Comparison of ENCODE assay signal across 18 cellular contexts in genomic region chr12:109115404-109115757, GRCh38. TPM values are rescaled to one million over a fixed set of nuclear protein-coding genes. Genes with fewer than 3 reads are reported as not detected.
DNase-seq lines count a peak whose midpoint lies in the region; ATAC-seq and TF ChIP-seq lines count a peak whose summit lies in the region.
"Had no signal": no experiment of that assay in that cellular context is flagged by ENCODE, and none has a peak within 500 bp of the region (broad histone marks: within the 10 kb centered on the region; RNA-seq: fewer than 3 reads in every experiment).

No MANE protein-coding gene starts in this region.

- H3K9me3 Mint-ChIP-seq in progenitor cell of endocrine pancreas (ENCODE audit: low read depth), result no peaks in the 10 kb centered on the region
- H3K9me3 Mint-ChIP-seq: activated naive CD8-positive, alpha-beta T cell treated with anti-CD3 and anti-CD28 coated beads, Interleukin-2, amount 10 ng/mL, durations not matched to agents 7 days and 5 days; T-helper 1 cell treated with Interleukin-12 subunit alpha and Interleukin-12 subunit beta and Interleukin-4 antibody, amounts not matched to agents 30 μg/mL and 1 μg/mL, for 36 hours had no signal

- H3K36me3 ChIP-seq in right atrium auricular region, result no peaks in the 10 kb centered on the region
- H3K36me3 ChIP-seq in upper lobe of left lung, result no peaks in the 10 kb centered on the region
- no peaks in the 10 kb centered on the region for H3K36me3 ChIP-seq in ascending aorta
- H3K36me3 ChIP-seq: tibial artery had no signal

- TF ChIP-seq CTCF in right atrium auricular region (IDR thresholded peaks at IDR 0.05), result no peak
- TF ChIP-seq CTCF in progenitor cell of endocrine pancreas (IDR thresholded peaks at IDR 0.05; ENCODE audit: unreplicated experiment), result no peak
- TF ChIP-seq CTCF in upper lobe of left lung (IDR thresholded peaks at IDR 0.05), result no peak
- TF ChIP-seq CTCF in ascending aorta (IDR thresholded peaks at IDR 0.05), result no peak

- H3K27me3 Mint-ChIP-seq in progenitor cell of endocrine pancreas, result no peaks in the 10 kb centered on the region
- H3K27me3 Mint-ChIP-seq: activated naive CD8-positive, alpha-beta T cell treated with anti-CD3 and anti-CD28 coated beads, Interleukin-2, amount 10 ng/mL, durations not matched to agents 7 days and 5 days had no signal

- H3K4me1 Mint-ChIP-seq in progenitor cell of endocrine pancreas (ENCODE audit: low read depth), result peaks cover 35% of the 10 kb centered on the region

- no peak overlapping the region for H3K4me3 ChIP-seq in right atrium auricular region
- H3K4me3 ChIP-seq in upper lobe of left lung, result no peak overlapping the region
- no peak overlapping the region for H3K4me3 ChIP-seq in ascending aorta
- H3K4me3 ChIP-seq: tibial artery had no signal

- DNase-seq in activated effector memory CD4-positive, alpha-beta T cell treated with anti-CD3 and anti-CD28 coated beads, Interleukin-2, amount 50 U/mL, for 16 hours, result peak; percentile 28
- DNase-seq in activated effector memory CD4-positive, alpha-beta T cell treated with Interleukin-2 at 50 U/mL for 16 hours, result no peak
- no peak for DNase-seq in right atrium auricular region (ENCODE audit: low spot score)
- DNase-seq in progenitor cell of endocrine pancreas (ENCODE audit: low spot score, unreplicated experiment), result no peak
- no peak for DNase-seq in upper lobe of left lung
- no peak for DNase-seq in ascending aorta (ENCODE audit: low spot score in 2 of 2)
- no peak for DNase-seq in KBM-7
- DNase-seq: activated CD8-positive, alpha-beta memory T cell treated with anti-CD3 and anti-CD28 coated beads, Interleukin-2, amount 50 U/mL, for 4 hours; activated naive CD8-positive, alpha-beta T cell treated with anti-CD3 and anti-CD28 coated beads, Interleukin-2, amount 10 ng/mL, durations not matched to agents 7 days and 5 days; EL; NCI-H2107; NCI-H774; stimulated activated CD4-positive, alpha-beta T cell treated with anti-CD3 and anti-CD28 coated beads, Interleukin-12 subunit alpha, Interleukin-12 subunit beta, amount 100 ng/mL, for 4 hours had no signal

- ATAC-seq in upper lobe of left lung (ENCODE audit: low FRiP score in 2 of 2) (no peak), HG02840 (IDR thresholded peaks at IDR 0.05; ENCODE audit: low FRiP score, unreplicated experiment) (no peak)

- H3K9me3 ChIP-seq in right atrium auricular region, result no peaks in the 10 kb centered on the region
- no peaks in the 10 kb centered on the region for H3K9me3 ChIP-seq in upper lobe of left lung
- no peaks in the 10 kb centered on the region for H3K9me3 ChIP-seq in ascending aorta
- H3K9me3 ChIP-seq: tibial artery had no signal

- in situ Hi-C loops in KBM-7 (cut with MboI; ENCODE audit: low pct_unique_long_range_greater_than_20kb, low sequenced_read_pairs), result no loop called here

- TF ChIP-seq EP300 in upper lobe of left lung (IDR thresholded peaks at IDR 0.05), result no peak

- H3K36me3 Mint-ChIP-seq in progenitor cell of endocrine pancreas (ENCODE audit: insufficient read depth), result peaks cover 3% of the 10 kb centered on the region
- H3K36me3 Mint-ChIP-seq: activated naive CD8-positive, alpha-beta T cell treated with anti-CD3 and anti-CD28 coated beads, Interleukin-2, amount 10 ng/mL, durations not matched to agents 7 days and 5 days had no signal

- no peaks in the 10 kb centered on the region for H3K27me3 ChIP-seq in right atrium auricular region
- H3K27me3 ChIP-seq in upper lobe of left lung, result no peaks in the 10 kb centered on the region
- no peaks in the 10 kb centered on the region for H3K27me3 ChIP-seq in ascending aorta
- H3K27me3 ChIP-seq: tibial artery had no signal

- no peak for TF ChIP-seq POLR2A in upper lobe of left lung (IDR thresholded peaks at IDR 0.05)

- H3K27ac ChIP-seq in right atrium auricular region, result peak overlapping the region; percentile 94 to 95
- peak overlapping the region; percentile 47 to 73 (median 67) for H3K27ac ChIP-seq in upper lobe of left lung
- peak overlapping the region in 1 of 2 donors; percentile 64 for H3K27ac ChIP-seq in ascending aorta
- H3K27ac ChIP-seq: 22Rv1, C4-2B, tibial artery had no signal

- intact Hi-C loops in ascending aorta (cut with DNase I), result no loop called here

- peak overlapping the region; percentile 92 for H3K27ac Mint-ChIP-seq in progenitor cell of endocrine pancreas
- H3K27ac Mint-ChIP-seq: activated naive CD8-positive, alpha-beta T cell treated with anti-CD3 and anti-CD28 coated beads, Interleukin-2, amount 10 ng/mL, durations not matched to agents 7 days and 5 days; T-helper 1 cell treated with Interleukin-12 subunit alpha and Interleukin-12 subunit beta and Interleukin-4 antibody, amounts not matched to agents 30 μg/mL and 1 μg/mL, for 36 hours had no signal

- 63 to 67% methylated on average over 3 of the region's 3 CpGs for WGBS in upper lobe of left lung, 2 donors

- H3K4me3 Mint-ChIP-seq in progenitor cell of endocrine pancreas (ENCODE audit: low read depth), result no peak overlapping the region
- H3K4me3 Mint-ChIP-seq: activated naive CD8-positive, alpha-beta T cell treated with anti-CD3 and anti-CD28 coated beads, Interleukin-2, amount 10 ng/mL, durations not matched to agents 7 days and 5 days; T-helper 1 cell treated with Interleukin-12 subunit alpha and Interleukin-12 subunit beta and Interleukin-4 antibody, amounts not matched to agents 30 μg/mL and 1 μg/mL, for 36 hours had no signal

- H3K4me1 ChIP-seq in right atrium auricular region (peaks cover 0 to 90% of the 10 kb centered on the region in 2 donors), upper lobe of left lung (peaks cover 30 to 40% (median 37%) of the 10 kb centered on the region in 4 donors), ascending aorta (peaks cover 2 to 29% of the 10 kb centered on the region in 2 donors)

RNA-seq across cellular contexts. Expression of gene ACACB, which starts 1.0 kb away (rescaled TPM):
- total RNA-seq in right atrium auricular region (100 to 1,000 TPM in 1 of 2 donors, 10 to 100 TPM in 1; 76.8 to 104 TPM), progenitor cell of endocrine pancreas (38.1 and 47.3 TPM in 2 replicates), upper lobe of left lung (100 to 1,000 TPM in 2 of 6 donors, 10 to 100 TPM in 4; 26.3 to 202 (median 36.3) TPM), ascending aorta (140 TPM)

RNA-seq across cellular contexts. Expression of gene UNG, which starts 18.0 kb away (rescaled TPM):
- total RNA-seq in right atrium auricular region, result 10 to 100 TPM; 10.2 to 12.1 TPM
- 81.5 and 84.1 TPM in 2 replicates for total RNA-seq in progenitor cell of endocrine pancreas
- total RNA-seq in upper lobe of left lung, result 10 to 100 TPM in 4 of 6 donors, 1 to 10 TPM in 2; 8.2 to 27.6 (median 15.5) TPM
- total RNA-seq in ascending aorta, result 42.4 TPM

RNA-seq across cellular contexts. Expression of gene ALKBH2, which starts 22.1 kb away (rescaled TPM):
- total RNA-seq in right atrium auricular region (1 to 10 TPM; 3.9 to 8.5 TPM), progenitor cell of endocrine pancreas (22.0 and 28.9 TPM in 2 replicates), upper lobe of left lung (10 to 100 TPM in 4 of 6 donors, 1 to 10 TPM in 2; 1.9 to 16.4 (median 12.4) TPM), ascending aorta (18.6 TPM)
